In genomic region chr6:34655876-34656377, GRCh38 we compare ENCODE assay signal across 8 cellular contexts. TPM values are rescaled to one million over a fixed set of nuclear protein-coding genes. Genes with fewer than 3 reads are reported as not detected.
DNase-seq lines count a peak whose midpoint lies in the region; ATAC-seq and TF ChIP-seq lines count a peak whose summit lies in the region.
"Not testable (repeated sequence)": the region's sequence is repeated elsewhere in the genome, so short reads cannot be mapped to it uniquely, and the experiment has no call there.

No MANE protein-coding gene starts in this region.

- 91% methylated on average over 11 of the region's 11 CpGs for WGBS in thymus

- H3K9me3 Mint-ChIP-seq in CD8-positive, alpha-beta memory T cell; activated naive CD8-positive, alpha-beta T cell (ENCODE audit: low read depth); progenitor cell of endocrine pancreas (ENCODE audit: low read depth): not testable (repeated sequence)

- TF ChIP-seq CTCF in SU-DHL-6 (IDR thresholded peaks at IDR 0.05; ENCODE audit: insufficient read depth, low read length, poor library complexity, severe bottlenecking); left lung (IDR thresholded peaks at IDR 0.05); progenitor cell of endocrine pancreas (IDR thresholded peaks at IDR 0.05; ENCODE audit: unreplicated experiment): not testable (repeated sequence)

- intact Hi-C loops in left lung (cut with DNase I) = not testable (repeated sequence)

- peak overlapping the region; percentile 59 for H3K4me2 ChIP-seq in SU-DHL-6 (ENCODE audit: low read depth, low read length, poor library complexity, severe bottlenecking)

- DNase-seq in CD8-positive, alpha-beta memory T cell; effector memory CD4-positive, alpha-beta T cell; left lung; progenitor cell of endocrine pancreas (ENCODE audit: low spot score, unreplicated experiment): not testable (repeated sequence)

- H3K27ac Mint-ChIP-seq in CD8-positive, alpha-beta memory T cell = peak overlapping the region; percentile 88 to 97 (median 96)
- H3K27ac Mint-ChIP-seq in activated naive CD8-positive, alpha-beta T cell = peak overlapping the region; percentile 94
- H3K27ac Mint-ChIP-seq in progenitor cell of endocrine pancreas = peak overlapping the region; percentile 93

- H3F3A ChIP-seq in SU-DHL-6 (ENCODE audit: insufficient read depth) = peaks cover 23% of the 10 kb centered on the region

- peaks cover 5 to 24% (median 6%) of the 10 kb centered on the region in 3 donors for H3K36me3 Mint-ChIP-seq in CD8-positive, alpha-beta memory T cell
- not testable (repeated sequence) for H3K36me3 Mint-ChIP-seq in activated naive CD8-positive, alpha-beta T cell; progenitor cell of endocrine pancreas (ENCODE audit: insufficient read depth)

- not testable (repeated sequence) for H4K20me1 ChIP-seq in SU-DHL-6 (ENCODE audit: low read depth, low read length)

- H3K9me3 ChIP-seq in CD8-positive, alpha-beta memory T cell (ENCODE audit: low read length); SU-DHL-6 (ENCODE audit: insufficient read depth, low read length); effector memory CD4-positive, alpha-beta T cell (ENCODE audit: control insufficient read depth, low read length); left lung; thymus (ENCODE audit: control insufficient read depth): not testable (repeated sequence)

- H3K4me1 Mint-ChIP-seq in CD8-positive, alpha-beta memory T cell = peaks cover 54 to 78% (median 58%) of the 10 kb centered on the region in 3 donors
- H3K4me1 Mint-ChIP-seq in activated naive CD8-positive, alpha-beta T cell (ENCODE audit: low read depth) = peaks cover 57% of the 10 kb centered on the region
- peaks cover 28% of the 10 kb centered on the region for H3K4me1 Mint-ChIP-seq in progenitor cell of endocrine pancreas (ENCODE audit: low read depth)

- peaks cover 66% of the 10 kb centered on the region for H3K79me2 ChIP-seq in SU-DHL-6 (ENCODE audit: insufficient read depth, low read length)

- peak overlapping the region; percentile 38 for H3K4me3 ChIP-seq in CD8-positive, alpha-beta memory T cell (ENCODE audit: low read length)
- H3K4me3 ChIP-seq in SU-DHL-6 (ENCODE audit: insufficient read depth, low read length, poor library complexity, severe bottlenecking); left lung; thymus (ENCODE audit: low read length): not testable (repeated sequence)
- peak overlapping the region; percentile 44 for H3K4me3 ChIP-seq in effector memory CD4-positive, alpha-beta T cell (ENCODE audit: insufficient read depth, low read depth, low read length, poor library complexity, severe bottlenecking)

- peak overlapping the region; percentile 68 for H3K27ac ChIP-seq in CD8-positive, alpha-beta memory T cell (ENCODE audit: low read depth, low read length)
- H3K27ac ChIP-seq in SU-DHL-6 (ENCODE audit: low read depth, low read length) = peak overlapping the region; percentile 68
- H3K27ac ChIP-seq in effector memory CD4-positive, alpha-beta T cell (ENCODE audit: insufficient read depth, low read length, poor library complexity, severe bottlenecking) = peak overlapping the region; percentile 69
- peak overlapping the region; percentile 87 to 93 for H3K27ac ChIP-seq in left lung
- peak overlapping the region; percentile 71 for H3K27ac ChIP-seq in thymus (ENCODE audit: low read depth)

- 0 out of 2 replicates have a peak overlapping the region, but pooled peaks have one; percentile 32 for H3K9ac ChIP-seq in SU-DHL-6 (ENCODE audit: low read length)

- not testable (repeated sequence) for H3K27me3 ChIP-seq in CD8-positive, alpha-beta memory T cell (ENCODE audit: insufficient read depth, low read length, poor library complexity, severe bottlenecking); SU-DHL-6 (ENCODE audit: low read length); effector memory CD4-positive, alpha-beta T cell (replicated peaks; ENCODE audit: control insufficient read depth, insufficient read depth, low read length, poor library complexity, severe bottlenecking); left lung; thymus (ENCODE audit: control insufficient read depth, insufficient read depth)

- POLR2A ChIA-PET in CD8-positive, alpha-beta memory T cell (lab: Charles Lee) = interaction anchor here (0.6 to 2.4 kb wide), 4 partner anchors 17 to 101 kb away, joined by 3 to 29 read pairs (median 6); partner anchors contain the start of gene SNRPC

- H3K4me3 Mint-ChIP-seq in CD8-positive, alpha-beta memory T cell = peak overlapping the region; percentile 81 to 91 (median 85)
- peak overlapping the region; percentile 79 for H3K4me3 Mint-ChIP-seq in activated naive CD8-positive, alpha-beta T cell
- not testable (repeated sequence) for H3K4me3 Mint-ChIP-seq in progenitor cell of endocrine pancreas (ENCODE audit: low read depth)

- CTCF ChIA-PET in CD8-positive, alpha-beta memory T cell (lab: Charles Lee) = interaction anchor here (1.0 to 2.4 kb wide), 4 partner anchors 18 to 44 kb away, joined by 3 to 20 read pairs (median 5); no protein-coding TSS in a partner anchor

- peaks cover 38% of the 10 kb centered on the region for H3K4me1 ChIP-seq in CD8-positive, alpha-beta memory T cell (ENCODE audit: insufficient read depth, low read length)
- peaks cover 15% of the 10 kb centered on the region for H3K4me1 ChIP-seq in effector memory CD4-positive, alpha-beta T cell (ENCODE audit: control insufficient read depth, insufficient read depth, low read length, poor library complexity, severe bottlenecking)
- H3K4me1 ChIP-seq in left lung (peaks cover 22 to 70% of the 10 kb centered on the region in 2 donors), thymus (ENCODE audit: control insufficient read depth, insufficient read depth, low read length) (peaks cover 18% of the 10 kb centered on the region)

- H2AFZ ChIP-seq in SU-DHL-6 (ENCODE audit: low read depth, low read length, severe bottlenecking) = not testable (repeated sequence)

- not testable (repeated sequence) for H3K36me3 ChIP-seq in CD8-positive, alpha-beta memory T cell (ENCODE audit: insufficient read depth, low read length); SU-DHL-6 (ENCODE audit: low read length); effector memory CD4-positive, alpha-beta T cell (ENCODE audit: control insufficient read depth, insufficient read depth, low read length); left lung; thymus (ENCODE audit: control insufficient read depth, insufficient read depth)

- H3K9me2 ChIP-seq in SU-DHL-6 (replicated peaks; ENCODE audit: insufficient read depth, low read length) = not testable (repeated sequence)

- H3K27me3 Mint-ChIP-seq in CD8-positive, alpha-beta memory T cell; activated naive CD8-positive, alpha-beta T cell; progenitor cell of endocrine pancreas: not testable (repeated sequence)

- ATAC-seq in HG02970 (IDR thresholded peaks at IDR 0.05; ENCODE audit: low FRiP score, unreplicated experiment) = peak; percentile 1
- not testable (repeated sequence) for ATAC-seq in left lung

RNA-seq across cellular contexts. Expression of gene ILRUN, which starts 40.6 kb away (rescaled TPM):
- 10 to 100 TPM; 53.3 to 61.9 TPM for total RNA-seq in CD8-positive, alpha-beta memory T cell
- 18.8 TPM for polyA plus RNA-seq in CD8-positive, alpha-beta memory T cell
- 10 to 100 TPM; 75.9 to 82.9 TPM for total RNA-seq in left lung
- total RNA-seq in progenitor cell of endocrine pancreas = 55.2 and 56.3 TPM in 2 replicates
- polyA plus RNA-seq in thymus = 35.5 TPM
